18 cellular contexts compared by ENCODE assay signal in the genomic region with DNA sequence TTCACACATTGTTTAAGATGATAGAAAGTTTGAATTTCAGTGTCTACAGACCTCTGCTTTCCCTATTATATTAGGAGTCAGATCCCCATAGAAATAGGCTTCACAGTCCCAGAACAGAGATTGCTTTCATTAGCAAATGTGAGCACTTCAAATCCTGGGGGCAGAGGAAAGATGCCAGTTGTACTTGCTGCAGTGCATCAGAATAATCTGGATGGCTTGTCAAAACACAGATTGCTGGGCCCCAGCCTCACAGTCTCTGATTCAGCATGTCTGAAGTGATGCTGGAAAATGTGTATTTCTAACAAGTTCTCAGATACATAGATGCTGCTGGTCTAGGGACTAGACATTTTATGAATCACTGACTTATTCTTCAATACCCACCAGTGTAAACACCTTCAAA.
DNase-seq lines count a peak whose midpoint lies in the region; ATAC-seq and TF ChIP-seq lines count a peak whose summit lies in the region.
"Had no signal": no experiment of that assay in that cellular context is flagged by ENCODE, and none has a peak within 500 bp of the region (broad histone marks: within the 10 kb centered on the region; RNA-seq: fewer than 3 reads in every experiment).

No MANE protein-coding gene starts in this region.

- H3K27me3 Mint-ChIP-seq in WTC11 (ENCODE audit: low read depth) = no peaks in the 10 kb centered on the region
- H3K27me3 Mint-ChIP-seq: CD4-positive, alpha-beta T cell; CD8-positive, alpha-beta memory T cell had no signal

- CTCF ChIA-PET in WTC11 (lab: Charles Lee) = no interaction called here

- no peaks in the 10 kb centered on the region for H3K9me3 Mint-ChIP-seq in WTC11
- H3K9me3 Mint-ChIP-seq: CD4-positive, alpha-beta T cell had no signal

- H3K4me3 Mint-ChIP-seq in WTC11 = no peak overlapping the region
- H3K4me3 Mint-ChIP-seq: CD14-positive monocyte; CD4-positive, alpha-beta T cell; CD8-positive, alpha-beta memory T cell had no signal

- TF ChIP-seq CTCF in WTC11 (IDR thresholded peaks at IDR 0.05) = no peak

- ATAC-seq in WTC11 (peak; percentile 36; the same call in 1 of the 2 replicates), HG03520 (IDR thresholded peaks at IDR 0.05; ENCODE audit: unreplicated experiment) (no peak), HG02970 (IDR thresholded peaks at IDR 0.05; ENCODE audit: low FRiP score, unreplicated experiment) (no peak)

- POLR2A ChIA-PET in WTC11 (lab: Charles Lee) = no interaction called here

- intact Hi-C loops in head of caudate nucleus (cut with DNase I) = no loop called here

- H3K4me1 Mint-ChIP-seq in WTC11 = peaks cover 3% of the 10 kb centered on the region; the same call in 1 of the 2 replicates
- H3K4me1 Mint-ChIP-seq: CD14-positive monocyte; CD8-positive, alpha-beta memory T cell had no signal

- peak; percentile 26 for DNase-seq in NCI-H82 (lab: John Stamatoyannopoulos, UW)
- DNase-seq in NCI-H82 treated with DMSO at 0.1 percent for 48 hours (lab: John Stamatoyannopoulos, UW; ENCODE audit: unreplicated experiment) = no peak
- no peak for DNase-seq in WTC11 (ENCODE audit: low spot score)
- DNase-seq in head of caudate nucleus = peak in 37 of 42 donors; percentile 13 to 78 (median 40)
- DNase-seq in pons (ENCODE audit: low spot score) = peak; percentile 77
- DNase-seq in GF-D8 (lab: John Stamatoyannopoulos, UW) = no peak
- DNase-seq: BE2C; CD4-positive, alpha-beta T cell; CD8-positive, alpha-beta memory T cell; DMS 273 treated with DMSO at 0.1 percent for 48 hours; DMS53; DMS79 treated with DMSO at 0.1 percent for 48 hours; GM23248; H7; HCEC 1CT had no signal

- no peaks in the 10 kb centered on the region for H3K36me3 Mint-ChIP-seq in WTC11
- H3K36me3 Mint-ChIP-seq: CD14-positive monocyte; CD8-positive, alpha-beta memory T cell had no signal

- no peak overlapping the region for H3K27ac Mint-ChIP-seq in WTC11
- H3K27ac Mint-ChIP-seq: CD14-positive monocyte; CD4-positive, alpha-beta T cell; CD8-positive, alpha-beta memory T cell had no signal

TF ChIP-seq in WTC11, 78 proteins besides CTCF, POLR2A, EP300 and RAD21 (continues in another document):
- no peak for TF ChIP-seq NR3C1 (CRISPR knock-in tag; conservative IDR thresholded peaks at IDR 0.05; ENCODE audit: low read depth)
- TF ChIP-seq SP1 (CRISPR knock-in tag; conservative IDR thresholded peaks at IDR 0.05) = no peak
- TF ChIP-seq, protein P1, sequence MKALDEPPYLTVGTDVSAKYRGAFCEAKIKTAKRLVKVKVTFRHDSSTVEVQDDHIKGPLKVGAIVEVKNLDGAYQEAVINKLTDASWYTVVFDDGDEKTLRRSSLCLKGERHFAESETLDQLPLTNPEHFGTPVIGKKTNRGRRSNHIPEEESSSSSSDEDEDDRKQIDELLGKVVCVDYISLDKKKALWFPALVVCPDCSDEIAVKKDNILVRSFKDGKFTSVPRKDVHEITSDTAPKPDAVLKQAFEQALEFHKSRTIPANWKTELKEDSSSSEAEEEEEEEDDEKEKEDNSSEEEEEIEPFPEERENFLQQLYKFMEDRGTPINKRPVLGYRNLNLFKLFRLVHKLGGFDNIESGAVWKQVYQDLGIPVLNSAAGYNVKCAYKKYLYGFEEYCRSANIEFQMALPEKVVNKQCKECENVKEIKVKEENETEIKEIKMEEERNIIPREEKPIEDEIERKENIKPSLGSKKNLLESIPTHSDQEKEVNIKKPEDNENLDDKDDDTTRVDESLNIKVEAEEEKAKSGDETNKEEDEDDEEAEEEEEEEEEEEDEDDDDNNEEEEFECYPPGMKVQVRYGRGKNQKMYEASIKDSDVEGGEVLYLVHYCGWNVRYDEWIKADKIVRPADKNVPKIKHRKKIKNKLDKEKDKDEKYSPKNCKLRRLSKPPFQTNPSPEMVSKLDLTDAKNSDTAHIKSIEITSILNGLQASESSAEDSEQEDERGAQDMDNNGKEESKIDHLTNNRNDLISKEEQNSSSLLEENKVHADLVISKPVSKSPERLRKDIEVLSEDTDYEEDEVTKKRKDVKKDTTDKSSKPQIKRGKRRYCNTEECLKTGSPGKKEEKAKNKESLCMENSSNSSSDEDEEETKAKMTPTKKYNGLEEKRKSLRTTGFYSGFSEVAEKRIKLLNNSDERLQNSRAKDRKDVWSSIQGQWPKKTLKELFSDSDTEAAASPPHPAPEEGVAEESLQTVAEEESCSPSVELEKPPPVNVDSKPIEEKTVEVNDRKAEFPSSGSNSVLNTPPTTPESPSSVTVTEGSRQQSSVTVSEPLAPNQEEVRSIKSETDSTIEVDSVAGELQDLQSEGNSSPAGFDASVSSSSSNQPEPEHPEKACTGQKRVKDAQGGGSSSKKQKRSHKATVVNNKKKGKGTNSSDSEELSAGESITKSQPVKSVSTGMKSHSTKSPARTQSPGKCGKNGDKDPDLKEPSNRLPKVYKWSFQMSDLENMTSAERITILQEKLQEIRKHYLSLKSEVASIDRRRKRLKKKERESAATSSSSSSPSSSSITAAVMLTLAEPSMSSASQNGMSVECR (CRISPR knock-in tag; IDR thresholded peaks at IDR 0.05; ENCODE audit: borderline replicate concordance) = no peak
- TF ChIP-seq ZNF416 (CRISPR knock-in tag; IDR thresholded peaks at IDR 0.05) = no peak
- TF ChIP-seq, protein P2, sequence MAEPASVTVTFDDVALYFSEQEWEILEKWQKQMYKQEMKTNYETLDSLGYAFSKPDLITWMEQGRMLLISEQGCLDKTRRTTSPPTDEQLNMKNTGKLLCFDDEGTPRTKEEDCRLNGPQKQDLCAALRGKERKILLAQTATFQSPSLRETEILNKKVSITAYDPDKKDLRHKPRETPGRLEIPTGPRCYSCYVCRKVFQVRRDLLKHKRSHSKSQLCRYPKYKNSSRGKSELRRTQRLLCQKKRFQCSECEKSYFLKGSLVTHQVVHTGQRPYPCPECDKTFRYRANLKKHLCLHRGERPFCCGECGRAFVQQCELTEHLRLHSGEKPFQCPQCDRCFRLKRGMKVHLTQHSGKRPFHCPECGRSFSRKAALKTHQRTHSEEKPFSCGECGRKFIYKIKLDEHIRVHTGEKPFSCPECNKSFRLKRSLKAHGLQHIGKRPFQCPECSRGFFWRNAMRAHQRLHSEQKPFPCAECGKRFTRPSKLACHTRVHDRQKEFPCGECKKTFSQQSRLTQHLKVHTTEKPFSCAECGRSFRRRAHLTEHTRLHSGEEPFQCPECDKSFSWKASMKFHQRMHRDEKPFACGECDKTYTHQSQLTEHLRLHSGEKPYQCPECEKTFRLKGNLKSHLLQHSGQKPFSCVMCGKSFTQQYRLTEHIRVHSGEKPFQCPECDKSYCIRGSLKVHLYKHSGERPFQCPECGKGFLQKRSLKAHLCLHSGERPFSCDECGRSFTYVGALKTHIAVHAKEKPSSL (CRISPR knock-in tag; conservative IDR thresholded peaks at IDR 0.05) = no peak
- TF ChIP-seq, protein P3, sequence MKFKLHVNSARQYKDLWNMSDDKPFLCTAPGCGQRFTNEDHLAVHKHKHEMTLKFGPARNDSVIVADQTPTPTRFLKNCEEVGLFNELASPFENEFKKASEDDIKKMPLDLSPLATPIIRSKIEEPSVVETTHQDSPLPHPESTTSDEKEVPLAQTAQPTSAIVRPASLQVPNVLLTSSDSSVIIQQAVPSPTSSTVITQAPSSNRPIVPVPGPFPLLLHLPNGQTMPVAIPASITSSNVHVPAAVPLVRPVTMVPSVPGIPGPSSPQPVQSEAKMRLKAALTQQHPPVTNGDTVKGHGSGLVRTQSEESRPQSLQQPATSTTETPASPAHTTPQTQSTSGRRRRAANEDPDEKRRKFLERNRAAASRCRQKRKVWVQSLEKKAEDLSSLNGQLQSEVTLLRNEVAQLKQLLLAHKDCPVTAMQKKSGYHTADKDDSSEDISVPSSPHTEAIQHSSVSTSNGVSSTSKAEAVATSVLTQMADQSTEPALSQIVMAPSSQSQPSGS (CRISPR knock-in tag; IDR thresholded peaks at IDR 0.05; ENCODE audit: borderline replicate concordance, low read depth) = no peak
- TF ChIP-seq, protein P4, sequence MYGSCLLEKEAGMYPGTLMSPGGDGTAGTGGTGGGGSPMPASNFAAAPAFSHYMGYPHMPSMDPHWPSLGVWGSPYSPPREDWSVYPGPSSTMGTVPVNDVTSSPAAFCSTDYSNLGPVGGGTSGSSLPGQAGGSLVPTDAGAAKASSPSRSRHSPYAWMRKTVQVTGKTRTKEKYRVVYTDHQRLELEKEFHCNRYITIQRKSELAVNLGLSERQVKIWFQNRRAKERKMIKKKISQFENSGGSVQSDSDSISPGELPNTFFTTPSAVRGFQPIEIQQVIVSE (CRISPR knock-in tag; IDR thresholded peaks at IDR 0.05; ENCODE audit: borderline replicate concordance) = no peak
- no peak for TF ChIP-seq ZNF138 (CRISPR knock-in tag; conservative IDR thresholded peaks at IDR 0.05)
- TF ChIP-seq, protein P5, sequence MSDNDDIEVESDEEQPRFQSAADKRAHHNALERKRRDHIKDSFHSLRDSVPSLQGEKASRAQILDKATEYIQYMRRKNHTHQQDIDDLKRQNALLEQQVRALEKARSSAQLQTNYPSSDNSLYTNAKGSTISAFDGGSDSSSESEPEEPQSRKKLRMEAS (CRISPR knock-in tag; IDR thresholded peaks at IDR 0.05) = no peak
- TF ChIP-seq, protein P6, sequence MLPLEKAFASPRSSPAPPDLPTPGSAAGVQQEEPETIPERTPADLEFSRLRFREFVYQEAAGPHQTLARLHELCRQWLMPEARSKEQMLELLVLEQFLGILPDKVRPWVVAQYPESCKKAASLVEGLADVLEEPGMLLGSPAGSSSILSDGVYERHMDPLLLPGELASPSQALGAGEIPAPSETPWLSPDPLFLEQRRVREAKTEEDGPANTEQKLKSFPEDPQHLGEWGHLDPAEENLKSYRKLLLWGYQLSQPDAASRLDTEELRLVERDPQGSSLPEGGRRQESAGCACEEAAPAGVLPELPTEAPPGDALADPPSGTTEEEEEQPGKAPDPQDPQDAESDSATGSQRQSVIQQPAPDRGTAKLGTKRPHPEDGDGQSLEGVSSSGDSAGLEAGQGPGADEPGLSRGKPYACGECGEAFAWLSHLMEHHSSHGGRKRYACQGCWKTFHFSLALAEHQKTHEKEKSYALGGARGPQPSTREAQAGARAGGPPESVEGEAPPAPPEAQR (CRISPR knock-in tag; IDR thresholded peaks at IDR 0.05) = no peak
- TF ChIP-seq ZNF396 (CRISPR knock-in tag; IDR thresholded peaks at IDR 0.05; ENCODE audit: borderline replicate concordance) = no peak
- TF ChIP-seq MYBL2 (CRISPR knock-in tag; IDR thresholded peaks at IDR 0.05) = no peak
- TF ChIP-seq ESRRA (CRISPR knock-in tag; IDR thresholded peaks at IDR 0.05; ENCODE audit: borderline replicate concordance) = no peak

Comparison
In these comparisons a context has a peak if more than half of its experiments do, and no peak if none do; other contexts are left out.
1. DNase-seq: peak in NCI-H82 (single experiment), head of caudate nucleus (37 of 42) and pons (single experiment); none in NCI-H82 treated with DMSO at 0.1 percent for 48 hours (single experiment), WTC11 (single experiment) and GF-D8 (single experiment).